Comparison of ENCODE assay signal across 2 cellular contexts in genomic region chr2:200810252-200810650, GRCh38.
TF ChIP-seq lines count a peak whose summit lies in the region.

No MANE protein-coding gene starts in this region.

TF ChIP-seq in SK-N-SH, 30 proteins besides CTCF, POLR2A, EP300 and RAD21 (continued from another document):
- TF ChIP-seq REST (IDR thresholded peaks at IDR 0.05; ENCODE audit: low read depth, low read length) (no peak), FOSL2 (IDR thresholded peaks at IDR 0.05; ENCODE audit: borderline replicate concordance, low read depth) (no peak), RXRA (IDR thresholded peaks at IDR 0.05; ENCODE audit: borderline replicate concordance, low read depth) (no peak), POLR2AphosphoS5 (IDR thresholded peaks at IDR 0.05; ENCODE audit: low read depth, low read length) (no peak), MEF2A (IDR thresholded peaks at IDR 0.05; ENCODE audit: borderline replicate concordance, low read depth) (no peak), FOXM1 (IDR thresholded peaks at IDR 0.05; ENCODE audit: low read depth) (no peak), ZBTB33 (IDR thresholded peaks at IDR 0.05; ENCODE audit: borderline replicate concordance, low read depth) (no peak), TCF12 (IDR thresholded peaks at IDR 0.05) (no peak), NFIC (IDR thresholded peaks at IDR 0.05; ENCODE audit: borderline replicate concordance) (no peak), RCOR1 (IDR thresholded peaks at IDR 0.05; ENCODE audit: low read length) (no peak), TEAD4 (IDR thresholded peaks at IDR 0.05; ENCODE audit: borderline replicate concordance, insufficient read depth) (no peak), FOXJ3 (CRISPR knock-in tag; IDR thresholded peaks at IDR 0.05) (no peak), EZH2phosphoT487 (IDR thresholded peaks at IDR 0.05; ENCODE audit: borderline replicate concordance, low read depth) (no peak), IRF3 (IDR thresholded peaks at IDR 0.05; ENCODE audit: low read depth, low read length) (no peak), SMC3 (IDR thresholded peaks at IDR 0.05; ENCODE audit: low read depth, low read length) (no peak)
- TF ChIP-seq, protein P1, sequence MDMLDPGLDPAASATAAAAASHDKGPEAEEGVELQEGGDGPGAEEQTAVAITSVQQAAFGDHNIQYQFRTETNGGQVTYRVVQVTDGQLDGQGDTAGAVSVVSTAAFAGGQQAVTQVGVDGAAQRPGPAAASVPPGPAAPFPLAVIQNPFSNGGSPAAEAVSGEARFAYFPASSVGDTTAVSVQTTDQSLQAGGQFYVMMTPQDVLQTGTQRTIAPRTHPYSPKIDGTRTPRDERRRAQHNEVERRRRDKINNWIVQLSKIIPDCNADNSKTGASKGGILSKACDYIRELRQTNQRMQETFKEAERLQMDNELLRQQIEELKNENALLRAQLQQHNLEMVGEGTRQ (IDR thresholded peaks at IDR 0.05; ENCODE audit: borderline replicate concordance, low read depth, low read length) = no peak
- TF ChIP-seq, protein P2, sequence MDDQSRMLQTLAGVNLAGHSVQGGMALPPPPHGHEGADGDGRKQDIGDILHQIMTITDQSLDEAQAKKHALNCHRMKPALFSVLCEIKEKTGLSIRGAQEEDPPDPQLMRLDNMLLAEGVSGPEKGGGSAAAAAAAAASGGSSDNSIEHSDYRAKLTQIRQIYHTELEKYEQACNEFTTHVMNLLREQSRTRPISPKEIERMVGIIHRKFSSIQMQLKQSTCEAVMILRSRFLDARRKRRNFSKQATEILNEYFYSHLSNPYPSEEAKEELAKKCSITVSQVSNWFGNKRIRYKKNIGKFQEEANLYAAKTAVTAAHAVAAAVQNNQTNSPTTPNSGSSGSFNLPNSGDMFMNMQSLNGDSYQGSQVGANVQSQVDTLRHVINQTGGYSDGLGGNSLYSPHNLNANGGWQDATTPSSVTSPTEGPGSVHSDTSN (IDR thresholded peaks at IDR 0.05) = no peak
TF ChIP-seq in SK-N-SH: peak in this region for 0.

TF ChIP-seq in SK-N-SH treated with all-trans-retinoic acid at 6 μM for 48 hours, 23 proteins besides CTCF, POLR2A, EP300 and RAD21 (continued from another document):
- TF ChIP-seq, protein P3, sequence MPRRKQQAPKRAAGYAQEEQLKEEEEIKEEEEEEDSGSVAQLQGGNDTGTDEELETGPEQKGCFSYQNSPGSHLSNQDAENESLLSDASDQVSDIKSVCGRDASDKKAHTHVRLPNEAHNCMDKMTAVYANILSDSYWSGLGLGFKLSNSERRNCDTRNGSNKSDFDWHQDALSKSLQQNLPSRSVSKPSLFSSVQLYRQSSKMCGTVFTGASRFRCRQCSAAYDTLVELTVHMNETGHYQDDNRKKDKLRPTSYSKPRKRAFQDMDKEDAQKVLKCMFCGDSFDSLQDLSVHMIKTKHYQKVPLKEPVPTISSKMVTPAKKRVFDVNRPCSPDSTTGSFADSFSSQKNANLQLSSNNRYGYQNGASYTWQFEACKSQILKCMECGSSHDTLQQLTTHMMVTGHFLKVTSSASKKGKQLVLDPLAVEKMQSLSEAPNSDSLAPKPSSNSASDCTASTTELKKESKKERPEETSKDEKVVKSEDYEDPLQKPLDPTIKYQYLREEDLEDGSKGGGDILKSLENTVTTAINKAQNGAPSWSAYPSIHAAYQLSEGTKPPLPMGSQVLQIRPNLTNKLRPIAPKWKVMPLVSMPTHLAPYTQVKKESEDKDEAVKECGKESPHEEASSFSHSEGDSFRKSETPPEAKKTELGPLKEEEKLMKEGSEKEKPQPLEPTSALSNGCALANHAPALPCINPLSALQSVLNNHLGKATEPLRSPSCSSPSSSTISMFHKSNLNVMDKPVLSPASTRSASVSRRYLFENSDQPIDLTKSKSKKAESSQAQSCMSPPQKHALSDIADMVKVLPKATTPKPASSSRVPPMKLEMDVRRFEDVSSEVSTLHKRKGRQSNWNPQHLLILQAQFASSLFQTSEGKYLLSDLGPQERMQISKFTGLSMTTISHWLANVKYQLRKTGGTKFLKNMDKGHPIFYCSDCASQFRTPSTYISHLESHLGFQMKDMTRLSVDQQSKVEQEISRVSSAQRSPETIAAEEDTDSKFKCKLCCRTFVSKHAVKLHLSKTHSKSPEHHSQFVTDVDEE (CRISPR knock-in tag; IDR thresholded peaks at IDR 0.05) = no peak
- TF ChIP-seq CREB5 (CRISPR knock-in tag; IDR thresholded peaks at IDR 0.05; ENCODE audit: low read depth) = no peak
- no peak for TF ChIP-seq ZNF70 (CRISPR knock-in tag; IDR thresholded peaks at IDR 0.05)
- TF ChIP-seq OSR1 (CRISPR knock-in tag; IDR thresholded peaks at IDR 0.05) = no peak
- TF ChIP-seq GLIS3 (CRISPR knock-in tag; IDR thresholded peaks at IDR 0.05) = no peak
- TF ChIP-seq, protein P4, sequence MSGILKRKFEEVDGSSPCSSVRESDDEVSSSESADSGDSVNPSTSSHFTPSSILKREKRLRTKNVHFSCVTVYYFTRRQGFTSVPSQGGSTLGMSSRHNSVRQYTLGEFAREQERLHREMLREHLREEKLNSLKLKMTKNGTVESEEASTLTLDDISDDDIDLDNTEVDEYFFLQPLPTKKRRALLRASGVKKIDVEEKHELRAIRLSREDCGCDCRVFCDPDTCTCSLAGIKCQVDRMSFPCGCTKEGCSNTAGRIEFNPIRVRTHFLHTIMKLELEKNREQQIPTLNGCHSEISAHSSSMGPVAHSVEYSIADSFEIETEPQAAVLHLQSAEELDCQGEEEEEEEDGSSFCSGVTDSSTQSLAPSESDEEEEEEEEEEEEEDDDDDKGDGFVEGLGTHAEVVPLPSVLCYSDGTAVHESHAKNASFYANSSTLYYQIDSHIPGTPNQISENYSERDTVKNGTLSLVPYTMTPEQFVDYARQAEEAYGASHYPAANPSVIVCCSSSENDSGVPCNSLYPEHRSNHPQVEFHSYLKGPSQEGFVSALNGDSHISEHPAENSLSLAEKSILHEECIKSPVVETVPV (CRISPR knock-in tag; IDR thresholded peaks at IDR 0.05) = no peak
- TF ChIP-seq TCF4 (CRISPR knock-in tag; IDR thresholded peaks at IDR 0.05; ENCODE audit: borderline replicate concordance) = no peak
- TF ChIP-seq, protein P5, sequence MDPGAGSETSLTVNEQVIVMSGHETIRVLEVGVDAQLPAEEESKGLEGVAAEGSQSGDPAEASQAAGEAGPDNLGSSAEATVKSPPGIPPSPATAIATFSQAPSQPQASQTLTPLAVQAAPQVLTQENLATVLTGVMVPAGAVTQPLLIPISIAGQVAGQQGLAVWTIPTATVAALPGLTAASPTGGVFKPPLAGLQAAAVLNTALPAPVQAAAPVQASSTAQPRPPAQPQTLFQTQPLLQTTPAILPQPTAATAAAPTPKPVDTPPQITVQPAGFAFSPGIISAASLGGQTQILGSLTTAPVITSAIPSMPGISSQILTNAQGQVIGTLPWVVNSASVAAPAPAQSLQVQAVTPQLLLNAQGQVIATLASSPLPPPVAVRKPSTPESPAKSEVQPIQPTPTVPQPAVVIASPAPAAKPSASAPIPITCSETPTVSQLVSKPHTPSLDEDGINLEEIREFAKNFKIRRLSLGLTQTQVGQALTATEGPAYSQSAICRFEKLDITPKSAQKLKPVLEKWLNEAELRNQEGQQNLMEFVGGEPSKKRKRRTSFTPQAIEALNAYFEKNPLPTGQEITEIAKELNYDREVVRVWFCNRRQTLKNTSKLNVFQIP (CRISPR knock-in tag; IDR thresholded peaks at IDR 0.05; ENCODE audit: borderline replicate concordance, low read depth) = no peak
- TF ChIP-seq, protein P6, sequence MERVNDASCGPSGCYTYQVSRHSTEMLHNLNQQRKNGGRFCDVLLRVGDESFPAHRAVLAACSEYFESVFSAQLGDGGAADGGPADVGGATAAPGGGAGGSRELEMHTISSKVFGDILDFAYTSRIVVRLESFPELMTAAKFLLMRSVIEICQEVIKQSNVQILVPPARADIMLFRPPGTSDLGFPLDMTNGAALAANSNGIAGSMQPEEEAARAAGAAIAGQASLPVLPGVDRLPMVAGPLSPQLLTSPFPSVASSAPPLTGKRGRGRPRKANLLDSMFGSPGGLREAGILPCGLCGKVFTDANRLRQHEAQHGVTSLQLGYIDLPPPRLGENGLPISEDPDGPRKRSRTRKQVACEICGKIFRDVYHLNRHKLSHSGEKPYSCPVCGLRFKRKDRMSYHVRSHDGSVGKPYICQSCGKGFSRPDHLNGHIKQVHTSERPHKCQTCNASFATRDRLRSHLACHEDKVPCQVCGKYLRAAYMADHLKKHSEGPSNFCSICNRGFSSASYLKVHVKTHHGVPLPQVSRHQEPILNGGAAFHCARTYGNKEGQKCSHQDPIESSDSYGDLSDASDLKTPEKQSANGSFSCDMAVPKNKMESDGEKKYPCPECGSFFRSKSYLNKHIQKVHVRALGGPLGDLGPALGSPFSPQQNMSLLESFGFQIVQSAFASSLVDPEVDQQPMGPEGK (CRISPR knock-in tag; IDR thresholded peaks at IDR 0.05; ENCODE audit: borderline replicate concordance) = no peak
- no peak for TF ChIP-seq ZNF565 (CRISPR knock-in tag; conservative IDR thresholded peaks at IDR 0.05; ENCODE audit: low read depth)
- no peak for TF ChIP-seq BACH2 (CRISPR knock-in tag; IDR thresholded peaks at IDR 0.05; ENCODE audit: borderline replicate concordance)
- no peak for TF ChIP-seq TOX (CRISPR knock-in tag; IDR thresholded peaks at IDR 0.05; ENCODE audit: borderline replicate concordance)
- TF ChIP-seq SNAI2 (CRISPR knock-in tag; IDR thresholded peaks at IDR 0.05) = no peak
- no peak for TF ChIP-seq ZFP3 (CRISPR knock-in tag; IDR thresholded peaks at IDR 0.05)
TF ChIP-seq in SK-N-SH treated with all-trans-retinoic acid at 6 μM for 48 hours: peak in this region for 0.
